In genomic region chr4:70533791-70534190, GRCh38 we compare ENCODE assay signal across 21 cellular contexts. TPM values are rescaled to one million over a fixed set of nuclear protein-coding genes. Genes with fewer than 3 reads are reported as not detected.
DNase-seq lines count a peak whose midpoint lies in the region; ATAC-seq and TF ChIP-seq lines count a peak whose summit lies in the region.
"Had no signal": no experiment of that assay in that cellular context is flagged by ENCODE, and none has a peak within 500 bp of the region (broad histone marks: within the 10 kb centered on the region; RNA-seq: fewer than 3 reads in every experiment).

No MANE protein-coding gene starts in this region.

- no peaks in the 10 kb centered on the region for H3K36me3 ChIP-seq in uterus
- H3K36me3 ChIP-seq: BLaER1 treated with 17β-estradiol and CSF1 and Interleukin-3, amounts not matched to agents 10 nM and 100 nM had no signal

- TF ChIP-seq CTCF in uterus (IDR thresholded peaks at IDR 0.05), result no peak

- no peaks in the 10 kb centered on the region for H3K9me3 ChIP-seq in uterus
- H3K9me3 ChIP-seq: BLaER1 treated with 17β-estradiol and CSF1 and Interleukin-3, amounts not matched to agents 10 nM and 100 nM; Caco-2 had no signal

- ATAC-seq in GM19455 (IDR thresholded peaks at IDR 0.05; ENCODE audit: unreplicated experiment), result no peak
- ATAC-seq: CD8-positive, alpha-beta T cell had no signal

- intact Hi-C loops in uterus (cut with DNase I; ENCODE audit: low total_unique reads), result no loop called here

- H3K27me3 ChIP-seq in uterus, result no peaks in the 10 kb centered on the region
- H3K27me3 ChIP-seq: BLaER1 treated with 17β-estradiol and CSF1 and Interleukin-3, amounts not matched to agents 10 nM and 100 nM had no signal

- H3K4me3 ChIP-seq in uterus, result no peak overlapping the region
- H3K4me3 ChIP-seq: BLaER1 treated with 17β-estradiol and CSF1 and Interleukin-3, amounts not matched to agents 10 nM and 100 nM had no signal

- DNase-seq in Daoy (ENCODE audit: low read depth) (peak; percentile 57), M059J (ENCODE audit: low read depth) (peak; percentile 73), kidney tubule cell (ENCODE audit: low spot score) (peak; percentile 35), NCI-H2107 treated with DMSO at 0.1 percent for 48 hours (lab: John Stamatoyannopoulos, UW; ENCODE audit: unreplicated experiment) (no peak), uterus (no peak)
- no peak for DNase-seq in activated naive CD4-positive, alpha-beta T cell treated with Interleukin-2 at 50 U/mL for 16 hours
- DNase-seq: 8988T; ACHN; Caco-2; CD4-positive, alpha-beta T cell; CD8-positive, alpha-beta T cell; DMS 273 treated with DMSO at 0.1 percent for 48 hours; DMS153; DMS53; DMS79; DND-41; GF-D8 had no signal

- no peaks in the 10 kb centered on the region for H3K4me1 ChIP-seq in uterus
- H3K4me1 ChIP-seq: BLaER1 treated with 17β-estradiol and CSF1 and Interleukin-3, amounts not matched to agents 10 nM and 100 nM; Caco-2 had no signal

- H3K27ac ChIP-seq in uterus, result no peak overlapping the region
- H3K27ac ChIP-seq: BLaER1 treated with 17β-estradiol and CSF1 and Interleukin-3, amounts not matched to agents 10 nM and 100 nM; C4-2B had no signal

- no peak for TF ChIP-seq POLR2A in uterus (IDR thresholded peaks at IDR 0.05)

RNA-seq across cellular contexts. Expression of gene AMTN, which starts 15.4 kb away (rescaled TPM):
- total RNA-seq in Daoy (2014; rRNA removed; shearing (Covaris generic)), result 98.3 and 106 TPM in 2 replicates
- total RNA-seq in M059J (2014; rRNA removed; shearing (Covaris generic)), result 1.8 and 4.2 TPM in 2 replicates
- total RNA-seq in uterus, result not detected
- total RNA-seq: A673; Caco-2; CD4-positive, alpha-beta T cell; CD8-positive, alpha-beta T cell had no signal

RNA-seq across cellular contexts. Expression of gene AMBN, which starts 58.3 kb away (rescaled TPM):
- 0.06 TPM in 1 of 2 replicates, not detected in the other for total RNA-seq in Daoy (2014; rRNA removed; shearing (Covaris generic))
- not detected in 2 replicates for total RNA-seq in M059J (2014; rRNA removed; shearing (Covaris generic))
- total RNA-seq in uterus, result not detected
- total RNA-seq: CD4-positive, alpha-beta T cell; CD8-positive, alpha-beta T cell had no signal

Comparison
In these comparisons a context has a peak if more than half of its experiments do, and no peak if none do; other contexts are left out.
1. DNase-seq: peak in Daoy (single experiment), M059J (single experiment) and kidney tubule cell (single experiment); none in NCI-H2107 treated with DMSO at 0.1 percent for 48 hours (single experiment), activated naive CD4-positive, alpha-beta T cell treated with Interleukin-2 at 50 U/mL for 16 hours (single experiment) and uterus (0 of 2).
2. RNA of gene AMTN, which starts 15.4 kb away (total RNA-seq): 98.3 to 106 TPM in Daoy; 1.8 to 4.2 TPM in M059J and not detected in uterus; every median in the first group is over 10 times any median in the second.